Comparison of ENCODE assay signal across 8 cellular contexts in genomic region chr12:45731376-45731775, GRCh38. TPM values are rescaled to one million over a fixed set of nuclear protein-coding genes. Genes with fewer than 3 reads are reported as not detected.
DNase-seq lines count a peak whose midpoint lies in the region; ATAC-seq and TF ChIP-seq lines count a peak whose summit lies in the region.

No MANE protein-coding gene starts in this region.

- peak overlapping the region; percentile 97 for H3K27ac ChIP-seq in OCI-LY7 (ENCODE audit: low read depth, low read length, poor library complexity, severe bottlenecking)
- peak overlapping the region; percentile 99 to 100 for H3K27ac ChIP-seq in ovary

- TF ChIP-seq CTCF in OCI-LY7 (conservative IDR thresholded peaks at IDR 0.05; ENCODE audit: low read length) (no peak), epithelial cell of esophagus (IDR thresholded peaks at IDR 0.05; ENCODE audit: insufficient read depth, low read depth, low read length, missing control alignments) (no peak), ovary (IDR thresholded peaks at IDR 0.05) (no peak)

- H3K79me2 ChIP-seq in OCI-LY7 (ENCODE audit: insufficient read depth, low read depth, low read length) = peaks cover 66% of the 10 kb centered on the region

- peak overlapping the region; percentile 81 for H3K4me2 ChIP-seq in OCI-LY7 (ENCODE audit: low read length)

- WGBS in ovary, 3 donors = 7 to 16% (median 7%) methylated on average over 2 of the region's 2 CpGs

- DNase-seq in ELR (ENCODE audit: low read depth) (peak; percentile 3), OCI-LY7 (ENCODE audit: low spot score) (no peak), epithelial cell of esophagus (ENCODE audit: low read depth) (peak; percentile 11), ovary (no peak), AG20443 (ENCODE audit: low spot score) (no peak)

- TF ChIP-seq EP300 in ovary (IDR thresholded peaks at IDR 0.05) = no peak

- H4K20me1 ChIP-seq in OCI-LY7 (ENCODE audit: insufficient read depth, low read length) = no peaks in the 10 kb centered on the region; the same call in 1 of the 2 replicates

- ATAC-seq in GM19397 (IDR thresholded peaks at IDR 0.05; ENCODE audit: unreplicated experiment) (no peak), GM21619 (IDR thresholded peaks at IDR 0.05; ENCODE audit: unreplicated experiment) (no peak), HG02840 (IDR thresholded peaks at IDR 0.05; ENCODE audit: low FRiP score, unreplicated experiment) (no peak)

- H3K4me1 ChIP-seq in OCI-LY7 (ENCODE audit: insufficient read depth, low read length, poor library complexity, severe bottlenecking) (peaks cover 17% of the 10 kb centered on the region), ovary (ENCODE audit: insufficient read depth) (peaks cover 6% of the 10 kb centered on the region)

- peaks cover 37% of the 10 kb centered on the region for H3K36me3 ChIP-seq in OCI-LY7 (ENCODE audit: insufficient read depth, low read length)
- H3K36me3 ChIP-seq in ovary = no peaks in the 10 kb centered on the region

- BruUV-seq in OCI-LY7 (replicated peaks; lab: Mats Ljungman, UMichigan) = no TSS peak

- TF ChIP-seq POLR2A in ovary (IDR thresholded peaks at IDR 0.05) = no peak

- H3K9me3 ChIP-seq in OCI-LY7 (ENCODE audit: low read length) (peaks cover 5% of the 10 kb centered on the region; the same call in 1 of the 2 replicates), ovary (no peaks in the 10 kb centered on the region)

- H3K27me3 ChIP-seq in ovary = no peaks in the 10 kb centered on the region

- intact Hi-C loops in OCI-LY7 (cut with micrococcal nuclease; ENCODE audit: unreplicated experiment) (no loop called here), ovary (cut with DNase I) (loop anchor here in 1 of 4 donors (2.0 kb wide), 1 partner anchor 259 kb away; the partner anchor contains the start of gene SCAF11)

- H3K4me3 ChIP-seq in OCI-LY7 (ENCODE audit: low read depth, low read length, poor library complexity, severe bottlenecking) = peak overlapping the region; percentile 98
- H3K4me3 ChIP-seq in epithelial cell of esophagus (ENCODE audit: low read length) = peak overlapping the region; percentile 63
- H3K4me3 ChIP-seq in ovary = peak overlapping the region; percentile 82

- CTCF ChIA-PET in OCI-LY7 (lab: Charles Lee; ENCODE audit: unreplicated experiment) = no interaction called here

- POLR2A ChIA-PET in OCI-LY7 (lab: Charles Lee) = no interaction called here

- no peaks in the 10 kb centered on the region for H3K9me2 ChIP-seq in OCI-LY7 (ENCODE audit: insufficient read depth, low read length)

- no peak overlapping the region for H2AFZ ChIP-seq in OCI-LY7 (ENCODE audit: low read length)

RNA-seq across cellular contexts. Expression of gene ARID2, which starts 1.9 kb away (rescaled TPM):
- total RNA-seq in OCI-LY7 (2014; rRNA removed; shearing (Covaris generic)) = 30.1 and 30.5 TPM in 2 replicates
- total RNA-seq in OCI-LY7 (2022) (44.9 and 49.5 TPM in 2 replicates), ovary (10 to 100 TPM; 29.0 to 39.5 (median 34.8) TPM)
- 10 to 100 TPM in 1 of 2 donors, 1 to 10 TPM in 1; 7.9 to 11.7 TPM for polyA plus RNA-seq in ovary

Comparison
In these comparisons a context has a peak if more than half of its experiments do, and no peak if none do; other contexts are left out.
1. DNase-seq: peak in ELR (single experiment) and epithelial cell of esophagus (single experiment); none in OCI-LY7 (single experiment), ovary (0 of 5) and AG20443 (single experiment).
2. Peak in every context shown above with its lines, with median percentiles within 50 percentile points of each other: H3K4me3 ChIP-seq.